ENCODE assay signal across 1 cellular context in the genomic region with DNA sequence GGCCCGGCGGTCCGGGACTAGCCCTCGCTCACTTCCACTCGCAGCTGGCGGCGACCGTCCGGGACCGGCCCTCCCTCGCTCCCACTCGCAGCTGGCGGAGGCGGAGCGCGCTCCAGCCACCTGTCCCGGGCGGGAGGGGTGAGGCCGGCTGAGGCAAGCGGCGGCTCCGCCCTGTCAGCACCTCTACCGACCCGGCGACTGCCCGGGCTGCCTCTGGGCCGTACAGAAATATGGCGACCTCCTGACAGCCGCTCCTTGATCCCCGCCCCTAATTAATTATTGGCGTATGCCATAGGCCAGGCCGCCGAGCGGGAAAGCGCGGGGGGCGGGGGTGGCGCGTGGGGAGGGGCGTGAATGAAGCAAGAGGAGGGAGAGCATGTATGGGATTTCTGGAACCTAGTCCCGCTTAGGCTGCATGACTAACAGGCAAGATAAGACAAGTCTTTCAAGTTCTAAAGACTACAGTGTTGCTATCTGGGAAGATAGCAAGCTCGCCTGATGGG.
TF ChIP-seq lines count a peak whose summit lies in the region.

Gene MORC4, minus strand, starts transcription at position 200 of the 503 bp plus-strand sequence. CDS start 243 bp downstream, outside the sequence.

TF ChIP-seq in HepG2, 621 proteins besides CTCF, POLR2A, EP300 and RAD21 (continued from another document):
- TF ChIP-seq HMGXB3 (CRISPR knock-in tag; IDR thresholded peaks at IDR 0.05; ENCODE audit: borderline replicate concordance): peak; percentile 74; the same call in 1 of the 2 replicates
- TF ChIP-seq MAF1 (CRISPR knock-in tag; IDR thresholded peaks at IDR 0.05; ENCODE audit: borderline replicate concordance): no peak
- no peak for TF ChIP-seq ZMAT3 (CRISPR knock-in tag; conservative IDR thresholded peaks at IDR 0.05)
- TF ChIP-seq KDM2A (CRISPR knock-in tag; IDR thresholded peaks at IDR 0.05; ENCODE audit: borderline replicate concordance, low read depth): peak; percentile 40; the same call in 1 of the 2 replicates
- TF ChIP-seq NPAS2 (CRISPR knock-in tag; IDR thresholded peaks at IDR 0.05; ENCODE audit: borderline replicate concordance): no peak
- peak; percentile 27; the same call in 1 of the 2 replicates for TF ChIP-seq GABPB1 (CRISPR knock-in tag; IDR thresholded peaks at IDR 0.05)
- no peak for TF ChIP-seq TEAD2 (CRISPR knock-in tag; IDR thresholded peaks at IDR 0.05)
- TF ChIP-seq ZNF780A (CRISPR knock-in tag; IDR thresholded peaks at IDR 0.05): no peak
- no peak for TF ChIP-seq NFIB (CRISPR knock-in tag; IDR thresholded peaks at IDR 0.05; ENCODE audit: borderline replicate concordance)
- TF ChIP-seq, protein P1, sequence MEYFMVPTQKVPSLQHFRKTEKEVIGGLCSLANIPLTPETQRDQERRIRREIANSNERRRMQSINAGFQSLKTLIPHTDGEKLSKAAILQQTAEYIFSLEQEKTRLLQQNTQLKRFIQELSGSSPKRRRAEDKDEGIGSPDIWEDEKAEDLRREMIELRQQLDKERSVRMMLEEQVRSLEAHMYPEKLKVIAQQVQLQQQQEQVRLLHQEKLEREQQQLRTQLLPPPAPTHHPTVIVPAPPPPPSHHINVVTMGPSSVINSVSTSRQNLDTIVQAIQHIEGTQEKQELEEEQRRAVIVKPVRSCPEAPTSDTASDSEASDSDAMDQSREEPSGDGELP (IDR thresholded peaks at IDR 0.05; ENCODE audit: borderline replicate concordance, low read depth): no peak
- TF ChIP-seq FOXC1 (CRISPR knock-in tag; IDR thresholded peaks at IDR 0.05; ENCODE audit: borderline replicate concordance): no peak
- TF ChIP-seq ZKSCAN5 (CRISPR knock-in tag; IDR thresholded peaks at IDR 0.05): no peak
- TF ChIP-seq, protein P2, sequence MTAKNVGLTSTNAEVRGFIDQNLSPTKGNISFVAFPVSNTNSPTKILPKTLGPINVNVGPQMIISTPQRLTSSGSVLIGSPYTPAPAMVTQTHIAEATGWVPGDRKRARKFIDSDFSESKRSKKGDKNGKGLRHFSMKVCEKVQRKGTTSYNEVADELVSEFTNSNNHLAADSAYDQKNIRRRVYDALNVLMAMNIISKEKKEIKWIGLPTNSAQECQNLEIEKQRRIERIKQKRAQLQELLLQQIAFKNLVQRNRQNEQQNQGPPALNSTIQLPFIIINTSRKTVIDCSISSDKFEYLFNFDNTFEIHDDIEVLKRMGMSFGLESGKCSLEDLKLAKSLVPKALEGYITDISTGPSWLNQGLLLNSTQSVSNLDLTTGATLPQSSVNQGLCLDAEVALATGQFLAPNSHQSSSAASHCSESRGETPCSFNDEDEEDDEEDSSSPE (CRISPR knock-in tag; IDR thresholded peaks at IDR 0.05): peak; percentile 81
- 0 out of 2 replicates have a peak, but pooled peaks have one; percentile 19 for TF ChIP-seq PATZ1 (CRISPR knock-in tag; IDR thresholded peaks at IDR 0.05)
- peak; percentile 28; the same call in 1 of the 2 replicates for TF ChIP-seq TAF1 (CRISPR knock-in tag; IDR thresholded peaks at IDR 0.05)
- TF ChIP-seq MYC (CRISPR knock-in tag; IDR thresholded peaks at IDR 0.05; ENCODE audit: borderline replicate concordance): no peak
- no peak for TF ChIP-seq ZNF724P (CRISPR knock-in tag; IDR thresholded peaks at IDR 0.05; ENCODE audit: borderline replicate concordance)
- no peak for TF ChIP-seq HNF4A (CRISPR knock-in tag; IDR thresholded peaks at IDR 0.05)
- TF ChIP-seq ZSCAN25 (CRISPR knock-in tag; IDR thresholded peaks at IDR 0.05): peak; percentile 94
- no peak for TF ChIP-seq NR2F6 (IDR thresholded peaks at IDR 0.05)
- TF ChIP-seq NR2F6 (CRISPR knock-in tag; IDR thresholded peaks at IDR 0.05): no peak
- TF ChIP-seq REL (CRISPR knock-in tag; conservative IDR thresholded peaks at IDR 0.05): no peak
- 0 out of 2 replicates have a peak, but pooled peaks have one; percentile 34 for TF ChIP-seq SP4 (CRISPR knock-in tag; IDR thresholded peaks at IDR 0.05)
- peak; percentile 47; the same call in 1 of the 2 replicates for TF ChIP-seq ZFX (CRISPR knock-in tag; IDR thresholded peaks at IDR 0.05; ENCODE audit: low read depth)
- TF ChIP-seq NAIF1 (CRISPR knock-in tag; IDR thresholded peaks at IDR 0.05; ENCODE audit: borderline replicate concordance): no peak
- peak; percentile 60 for TF ChIP-seq RBFOX2 (IDR thresholded peaks at IDR 0.05; ENCODE audit: low read depth, low read length)
- TF ChIP-seq ZNF253 (CRISPR knock-in tag; IDR thresholded peaks at IDR 0.05; ENCODE audit: borderline replicate concordance): no peak
- 0 out of 2 replicates have a peak, but pooled peaks have one; percentile 39 for TF ChIP-seq UBTF (CRISPR knock-in tag; IDR thresholded peaks at IDR 0.05)
- TF ChIP-seq PRDM15 (CRISPR knock-in tag; IDR thresholded peaks at IDR 0.05): no peak
- TF ChIP-seq ZNF20 (CRISPR knock-in tag; IDR thresholded peaks at IDR 0.05): no peak
- no peak for TF ChIP-seq SUZ12 (IDR thresholded peaks at IDR 0.05; ENCODE audit: low read depth, low read length)
- TF ChIP-seq CCAR2 (optimal IDR thresholded peaks at IDR 0.05; ENCODE audit: low read depth, low read length): no peak
